19 cellular contexts compared by ENCODE assay signal in the genomic region with DNA sequence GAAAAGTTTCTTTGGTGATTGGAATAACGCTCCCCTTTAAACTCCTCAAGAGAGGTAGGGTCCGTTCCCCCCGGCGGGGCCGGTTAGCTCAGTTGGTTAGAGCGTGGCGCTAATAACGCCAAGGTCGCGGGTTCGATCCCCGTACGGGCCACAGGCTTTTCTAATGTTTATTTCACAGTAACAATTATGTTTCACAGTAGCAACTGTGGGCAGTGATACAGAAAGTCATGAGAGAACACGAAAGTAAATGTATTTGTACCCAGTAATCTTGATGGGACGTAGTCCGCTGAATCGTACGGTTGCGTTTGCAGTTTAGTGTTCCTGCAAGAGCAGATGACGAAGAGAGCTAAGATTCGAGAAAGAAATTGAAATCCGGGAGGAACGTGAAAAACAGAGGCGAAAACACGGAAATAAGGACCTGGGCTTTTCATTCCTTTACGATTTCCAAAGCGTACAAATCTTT.
A peak's percentile ranks its signal among the peaks of the same experiment; 100 is the strongest.
DNase-seq lines count a peak whose midpoint lies in the region; ATAC-seq lines count a peak whose summit lies in the region.
"Had no signal": no experiment of that assay in that cellular context is flagged by ENCODE, and none has a peak within 500 bp of the region (broad histone marks: within the 10 kb centered on the region; RNA-seq: fewer than 3 reads in every experiment).

No MANE protein-coding gene starts in this region.

- H3K9me3 ChIP-seq in HUES64 (ENCODE audit: insufficient read depth, low read depth, low read length), result no peaks in the 10 kb centered on the region
- no peaks in the 10 kb centered on the region for H3K9me3 ChIP-seq in iPS-18a (ENCODE audit: control insufficient read depth, low read depth, low read length)

- no peak overlapping the region for H3K9ac ChIP-seq in HUES64 (ENCODE audit: low read depth, low read length)
- no peak overlapping the region for H3K9ac ChIP-seq in iPS-18a (ENCODE audit: low read length)
- H3K9ac ChIP-seq: parathyroid adenoma had no signal

- H3K27me3 ChIP-seq in HUES64 (ENCODE audit: insufficient read depth, low read length) (peaks cover 33% of the 10 kb centered on the region), iPS-18a (ENCODE audit: control insufficient read depth, insufficient read depth, low read length) (peaks cover 19% of the 10 kb centered on the region)

- WGBS in HUES64, result 51% methylated on average over 27 of the region's 27 CpGs

- peak overlapping the region; percentile 48 for H3K4me3 ChIP-seq in HUES64 (ENCODE audit: low read length)
- peak overlapping the region; percentile 46 for H3K4me3 ChIP-seq in iPS-18a (ENCODE audit: low read length)

- no peak for ATAC-seq in GM21390 (IDR thresholded peaks at IDR 0.05; ENCODE audit: unreplicated experiment)
- ATAC-seq: T-helper 17 cell had no signal

- H3K4me1 ChIP-seq in HUES64 (ENCODE audit: insufficient read depth, low read length), result no peaks in the 10 kb centered on the region
- H3K4me1 ChIP-seq in iPS-18a (ENCODE audit: control insufficient read depth, low read depth, low read length), result no peaks in the 10 kb centered on the region
- H3K4me1 ChIP-seq: parathyroid adenoma had no signal

- H3K36me3 ChIP-seq in HUES64 (ENCODE audit: insufficient read depth, low read length) (no peaks in the 10 kb centered on the region), iPS-18a (ENCODE audit: control insufficient read depth, low read depth, low read length) (no peaks in the 10 kb centered on the region)

- H3K27ac ChIP-seq in HUES64 (ENCODE audit: low read depth, low read length) (no peak overlapping the region), iPS-18a (ENCODE audit: low read length) (no peak overlapping the region)
- H3K27ac ChIP-seq: parathyroid adenoma had no signal

- DNase-seq in DMS 273 treated with DMSO at 0.1 percent for 48 hours (lab: John Stamatoyannopoulos, UW), result peak; percentile 49
- peak; percentile 8 for DNase-seq in dermis blood vessel endothelial cell
- DNase-seq in cerebellar cortex (ENCODE audit: low spot score), result no peak
- DNase-seq in NCI-H2107 treated with DMSO at 0.1 percent for 48 hours (lab: John Stamatoyannopoulos, UW; ENCODE audit: unreplicated experiment), result no peak
- no peak for DNase-seq in HuH-7 (ENCODE audit: low spot score)
- DNase-seq: activated CD4-positive, alpha-beta T cell treated with anti-CD3 and anti-CD28 coated beads for 1 hour; activated naive CD4-positive, alpha-beta T cell treated with Interleukin-2 at 50 U/mL for 16 hours; CD8-positive, alpha-beta memory T cell; effector CD8-positive, alpha-beta T cell; GDM1; Karpas-422; NCI-H1436; NCI-H345; Right ventricle myocardium superior; T-helper 17 cell had no signal

Comparison
In these comparisons a context has a peak if more than half of its experiments do, and no peak if none do; other contexts are left out.
1. DNase-seq: peak in DMS 273 treated with DMSO at 0.1 percent for 48 hours (single experiment) and dermis blood vessel endothelial cell (single experiment); none in cerebellar cortex (single experiment), NCI-H2107 treated with DMSO at 0.1 percent for 48 hours (single experiment) and HuH-7 (single experiment).